Comparison of ENCODE assay signal across 1 cellular context in genomic region chr4:70687821-70688794, GRCh38.
A peak's percentile ranks its signal among the peaks of the same experiment; 100 is the strongest.
TF ChIP-seq lines count a peak whose summit lies in the region.

A gene with protein sequence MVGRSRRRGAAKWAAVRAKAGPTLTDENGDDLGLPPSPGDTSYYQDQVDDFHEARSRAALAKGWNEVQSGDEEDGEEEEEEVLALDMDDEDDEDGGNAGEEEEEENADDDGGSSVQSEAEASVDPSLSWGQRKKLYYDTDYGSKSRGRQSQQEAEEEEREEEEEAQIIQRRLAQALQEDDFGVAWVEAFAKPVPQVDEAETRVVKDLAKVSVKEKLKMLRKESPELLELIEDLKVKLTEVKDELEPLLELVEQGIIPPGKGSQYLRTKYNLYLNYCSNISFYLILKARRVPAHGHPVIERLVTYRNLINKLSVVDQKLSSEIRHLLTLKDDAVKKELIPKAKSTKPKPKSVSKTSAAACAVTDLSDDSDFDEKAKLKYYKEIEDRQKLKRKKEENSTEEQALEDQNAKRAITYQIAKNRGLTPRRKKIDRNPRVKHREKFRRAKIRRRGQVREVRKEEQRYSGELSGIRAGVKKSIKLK (plus strand): TSS chr4:70688532. CDS start chr4:70688678, 146 bp downstream.

TF ChIP-seq in HepG2, 621 proteins besides CTCF, POLR2A, EP300 and RAD21 (continued from another document and continues in another):
- TF ChIP-seq GMEB1 (CRISPR knock-in tag; IDR thresholded peaks at IDR 0.05; ENCODE audit: borderline replicate concordance), result peak; percentile 90
- no peak for TF ChIP-seq MAFK (conservative IDR thresholded peaks at IDR 0.05 in 1 of 2, IDR thresholded peaks at IDR 0.05 in 1 of 2; ENCODE audit: low read length in 2 of 2)
- TF ChIP-seq HOXA9 (CRISPR knock-in tag; IDR thresholded peaks at IDR 0.05; ENCODE audit: borderline replicate concordance), result peak; percentile 5; the same call in 1 of the 2 replicates
- TF ChIP-seq HNF1B (CRISPR knock-in tag; IDR thresholded peaks at IDR 0.05), result peak; percentile 97
- TF ChIP-seq ZNF205 (CRISPR knock-in tag; IDR thresholded peaks at IDR 0.05), result peak; percentile 87
- TF ChIP-seq RBM39 (IDR thresholded peaks at IDR 0.05; ENCODE audit: low read depth, low read length, poor library complexity, severe bottlenecking), result peak; percentile 55
- TF ChIP-seq, protein P1, sequence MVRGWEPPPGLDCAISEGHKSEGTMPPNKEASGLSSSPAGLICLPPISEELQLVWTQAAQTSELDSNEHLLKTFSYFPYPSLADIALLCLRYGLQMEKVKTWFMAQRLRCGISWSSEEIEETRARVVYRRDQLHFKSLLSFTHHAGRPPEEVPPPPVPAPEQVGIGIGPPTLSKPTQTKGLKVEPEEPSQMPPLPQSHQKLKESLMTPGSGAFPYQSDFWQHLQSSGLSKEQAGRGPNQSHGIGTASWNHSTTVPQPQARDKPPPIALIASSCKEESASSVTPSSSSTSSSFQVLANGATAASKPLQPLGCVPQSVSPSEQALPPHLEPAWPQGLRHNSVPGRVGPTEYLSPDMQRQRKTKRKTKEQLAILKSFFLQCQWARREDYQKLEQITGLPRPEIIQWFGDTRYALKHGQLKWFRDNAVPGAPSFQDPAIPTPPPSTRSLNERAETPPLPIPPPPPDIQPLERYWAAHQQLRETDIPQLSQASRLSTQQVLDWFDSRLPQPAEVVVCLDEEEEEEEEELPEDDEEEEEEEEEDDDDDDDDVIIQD (CRISPR knock-in tag; IDR thresholded peaks at IDR 0.05; ENCODE audit: low read depth), result peak; percentile 89
- TF ChIP-seq FOXO4 (CRISPR knock-in tag; conservative IDR thresholded peaks at IDR 0.05), result 0 out of 2 replicates have a peak, but pooled peaks have one; percentile 68
- peak; percentile 80; the same call in 1 of the 2 replicates for TF ChIP-seq CAMTA2 (CRISPR knock-in tag; IDR thresholded peaks at IDR 0.05; ENCODE audit: borderline replicate concordance)
- TF ChIP-seq, protein P2, sequence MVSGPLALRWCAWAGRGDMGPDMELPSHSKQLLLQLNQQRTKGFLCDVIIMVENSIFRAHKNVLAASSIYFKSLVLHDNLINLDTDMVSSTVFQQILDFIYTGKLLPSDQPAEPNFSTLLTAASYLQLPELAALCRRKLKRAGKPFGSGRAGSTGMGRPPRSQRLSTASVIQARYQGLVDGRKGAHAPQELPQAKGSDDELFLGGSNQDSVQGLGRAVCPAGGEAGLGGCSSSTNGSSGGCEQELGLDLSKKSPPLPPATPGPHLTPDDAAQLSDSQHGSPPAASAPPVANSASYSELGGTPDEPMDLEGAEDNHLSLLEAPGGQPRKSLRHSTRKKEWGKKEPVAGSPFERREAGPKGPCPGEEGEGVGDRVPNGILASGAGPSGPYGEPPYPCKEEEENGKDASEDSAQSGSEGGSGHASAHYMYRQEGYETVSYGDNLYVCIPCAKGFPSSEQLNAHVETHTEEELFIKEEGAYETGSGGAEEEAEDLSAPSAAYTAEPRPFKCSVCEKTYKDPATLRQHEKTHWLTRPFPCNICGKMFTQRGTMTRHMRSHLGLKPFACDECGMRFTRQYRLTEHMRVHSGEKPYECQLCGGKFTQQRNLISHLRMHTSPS (CRISPR knock-in tag; IDR thresholded peaks at IDR 0.05; ENCODE audit: low read depth), result peak; percentile 45; the same call in 1 of the 2 replicates
- TF ChIP-seq KMT2B (CRISPR knock-in tag; IDR thresholded peaks at IDR 0.05), result peak; percentile 96
- TF ChIP-seq FOXM1 (CRISPR knock-in tag; IDR thresholded peaks at IDR 0.05), result no peak
- TF ChIP-seq PHF5A (CRISPR knock-in tag; IDR thresholded peaks at IDR 0.05; ENCODE audit: low read depth, unreplicated experiment), result peak; percentile 98
- no peak for TF ChIP-seq PAF1 (CRISPR knock-in tag; IDR thresholded peaks at IDR 0.05)
- TF ChIP-seq, protein P3, sequence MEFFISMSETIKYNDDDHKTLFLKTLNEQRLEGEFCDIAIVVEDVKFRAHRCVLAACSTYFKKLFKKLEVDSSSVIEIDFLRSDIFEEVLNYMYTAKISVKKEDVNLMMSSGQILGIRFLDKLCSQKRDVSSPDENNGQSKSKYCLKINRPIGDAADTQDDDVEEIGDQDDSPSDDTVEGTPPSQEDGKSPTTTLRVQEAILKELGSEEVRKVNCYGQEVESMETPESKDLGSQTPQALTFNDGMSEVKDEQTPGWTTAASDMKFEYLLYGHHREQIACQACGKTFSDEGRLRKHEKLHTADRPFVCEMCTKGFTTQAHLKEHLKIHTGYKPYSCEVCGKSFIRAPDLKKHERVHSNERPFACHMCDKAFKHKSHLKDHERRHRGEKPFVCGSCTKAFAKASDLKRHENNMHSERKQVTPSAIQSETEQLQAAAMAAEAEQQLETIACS (CRISPR knock-in tag; IDR thresholded peaks at IDR 0.05), result no peak
- peak; percentile 76 for TF ChIP-seq MXD1 (CRISPR knock-in tag; IDR thresholded peaks at IDR 0.05)
- TF ChIP-seq, protein P4, sequence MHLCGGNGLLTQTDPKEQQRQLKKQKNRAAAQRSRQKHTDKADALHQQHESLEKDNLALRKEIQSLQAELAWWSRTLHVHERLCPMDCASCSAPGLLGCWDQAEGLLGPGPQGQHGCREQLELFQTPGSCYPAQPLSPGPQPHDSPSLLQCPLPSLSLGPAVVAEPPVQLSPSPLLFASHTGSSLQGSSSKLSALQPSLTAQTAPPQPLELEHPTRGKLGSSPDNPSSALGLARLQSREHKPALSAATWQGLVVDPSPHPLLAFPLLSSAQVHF (CRISPR knock-in tag; IDR thresholded peaks at IDR 0.05), result no peak; the same call in 1 of the 2 replicates
- TF ChIP-seq, protein P5, sequence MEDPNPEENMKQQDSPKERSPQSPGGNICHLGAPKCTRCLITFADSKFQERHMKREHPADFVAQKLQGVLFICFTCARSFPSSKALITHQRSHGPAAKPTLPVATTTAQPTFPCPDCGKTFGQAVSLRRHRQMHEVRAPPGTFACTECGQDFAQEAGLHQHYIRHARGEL (CRISPR knock-in tag; IDR thresholded peaks at IDR 0.05), result no peak
- TF ChIP-seq TFE3 (CRISPR knock-in tag; IDR thresholded peaks at IDR 0.05), result peak; percentile 82; the same call in 1 of the 2 replicates
- no peak for TF ChIP-seq SSRP1 (CRISPR knock-in tag; IDR thresholded peaks at IDR 0.05)
- no peak for TF ChIP-seq ATF7-NPFF (CRISPR knock-in tag; IDR thresholded peaks at IDR 0.05; ENCODE audit: low read depth)
- no peak for TF ChIP-seq NCOA5 (CRISPR knock-in tag; IDR thresholded peaks at IDR 0.05)
- peak; percentile 55; the same call in 1 of the 2 replicates for TF ChIP-seq ZNF337 (CRISPR knock-in tag; IDR thresholded peaks at IDR 0.05; ENCODE audit: borderline replicate concordance, low read depth)
- TF ChIP-seq SOX13 (IDR thresholded peaks at IDR 0.05), result no peak
- TF ChIP-seq SOX13 (CRISPR knock-in tag; conservative IDR thresholded peaks at IDR 0.05 in 1 of 2, IDR thresholded peaks at IDR 0.05 in 1 of 2), result peak in 1 of 2 experiments; percentile 63; a peak in 2 of 4 replicates
- TF ChIP-seq, protein P6, sequence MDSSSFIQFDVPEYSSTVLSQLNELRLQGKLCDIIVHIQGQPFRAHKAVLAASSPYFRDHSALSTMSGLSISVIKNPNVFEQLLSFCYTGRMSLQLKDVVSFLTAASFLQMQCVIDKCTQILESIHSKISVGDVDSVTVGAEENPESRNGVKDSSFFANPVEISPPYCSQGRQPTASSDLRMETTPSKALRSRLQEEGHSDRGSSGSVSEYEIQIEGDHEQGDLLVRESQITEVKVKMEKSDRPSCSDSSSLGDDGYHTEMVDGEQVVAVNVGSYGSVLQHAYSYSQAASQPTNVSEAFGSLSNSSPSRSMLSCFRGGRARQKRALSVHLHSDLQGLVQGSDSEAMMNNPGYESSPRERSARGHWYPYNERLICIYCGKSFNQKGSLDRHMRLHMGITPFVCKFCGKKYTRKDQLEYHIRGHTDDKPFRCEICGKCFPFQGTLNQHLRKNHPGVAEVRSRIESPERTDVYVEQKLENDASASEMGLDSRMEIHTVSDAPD (CRISPR knock-in tag; IDR thresholded peaks at IDR 0.05), result peak; percentile 43; the same call in 1 of the 2 replicates
- peak; percentile 79 for TF ChIP-seq KDM5A (IDR thresholded peaks at IDR 0.05; ENCODE audit: borderline replicate concordance, low read length)
- no peak for TF ChIP-seq RBAK (CRISPR knock-in tag; IDR thresholded peaks at IDR 0.05)
- peak; percentile 50; the same call in 1 of the 2 replicates for TF ChIP-seq TFAP4 (IDR thresholded peaks at IDR 0.05; ENCODE audit: borderline replicate concordance, low read depth)
- peak; percentile 78; the same call in 1 of the 2 replicates for TF ChIP-seq FOXC1 (CRISPR knock-in tag; IDR thresholded peaks at IDR 0.05; ENCODE audit: borderline replicate concordance)
- TF ChIP-seq ZNF451 (CRISPR knock-in tag; IDR thresholded peaks at IDR 0.05), result peak; percentile 51; the same call in 1 of the 2 replicates
- no peak for TF ChIP-seq ZNF670 (CRISPR knock-in tag; IDR thresholded peaks at IDR 0.05; ENCODE audit: borderline replicate concordance)
- TF ChIP-seq GATAD1 (CRISPR knock-in tag; IDR thresholded peaks at IDR 0.05), result peak; percentile 97
- no peak; the same call in 1 of the 2 replicates for TF ChIP-seq ZSCAN21 (CRISPR knock-in tag; IDR thresholded peaks at IDR 0.05; ENCODE audit: borderline replicate concordance)
- TF ChIP-seq, protein P7, sequence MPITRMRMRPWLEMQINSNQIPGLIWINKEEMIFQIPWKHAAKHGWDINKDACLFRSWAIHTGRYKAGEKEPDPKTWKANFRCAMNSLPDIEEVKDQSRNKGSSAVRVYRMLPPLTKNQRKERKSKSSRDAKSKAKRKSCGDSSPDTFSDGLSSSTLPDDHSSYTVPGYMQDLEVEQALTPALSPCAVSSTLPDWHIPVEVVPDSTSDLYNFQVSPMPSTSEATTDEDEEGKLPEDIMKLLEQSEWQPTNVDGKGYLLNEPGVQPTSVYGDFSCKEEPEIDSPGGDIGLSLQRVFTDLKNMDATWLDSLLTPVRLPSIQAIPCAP (CRISPR knock-in tag; IDR thresholded peaks at IDR 0.05; ENCODE audit: low read depth), result no peak
- TF ChIP-seq ZNF672 (CRISPR knock-in tag; IDR thresholded peaks at IDR 0.05), result no peak
- no peak for TF ChIP-seq ISX (CRISPR knock-in tag; conservative IDR thresholded peaks at IDR 0.05)
- no peak for TF ChIP-seq ZNF720 (CRISPR knock-in tag; IDR thresholded peaks at IDR 0.05)
- no peak for TF ChIP-seq TBP (CRISPR knock-in tag; IDR thresholded peaks at IDR 0.05)
- peak; percentile 79; the same call in 1 of the 2 replicates for TF ChIP-seq TSC22D2 (CRISPR knock-in tag; IDR thresholded peaks at IDR 0.05; ENCODE audit: borderline replicate concordance)
- TF ChIP-seq, protein P8, sequence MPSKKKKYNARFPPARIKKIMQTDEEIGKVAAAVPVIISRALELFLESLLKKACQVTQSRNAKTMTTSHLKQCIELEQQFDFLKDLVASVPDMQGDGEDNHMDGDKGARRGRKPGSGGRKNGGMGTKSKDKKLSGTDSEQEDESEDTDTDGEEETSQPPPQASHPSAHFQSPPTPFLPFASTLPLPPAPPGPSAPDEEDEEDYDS (CRISPR knock-in tag; IDR thresholded peaks at IDR 0.05), result peak; percentile 62; the same call in 1 of the 2 replicates
- peak; percentile 75 for TF ChIP-seq ZSCAN25 (CRISPR knock-in tag; IDR thresholded peaks at IDR 0.05)
- TF ChIP-seq U2AF1 (optimal IDR thresholded peaks at IDR 0.05; ENCODE audit: low read depth, low read length), result peak; percentile 71
- no peak for TF ChIP-seq ZNF530 (CRISPR knock-in tag; IDR thresholded peaks at IDR 0.05; ENCODE audit: low read depth)
